2 cellular contexts compared by ENCODE assay signal in the genomic region with DNA sequence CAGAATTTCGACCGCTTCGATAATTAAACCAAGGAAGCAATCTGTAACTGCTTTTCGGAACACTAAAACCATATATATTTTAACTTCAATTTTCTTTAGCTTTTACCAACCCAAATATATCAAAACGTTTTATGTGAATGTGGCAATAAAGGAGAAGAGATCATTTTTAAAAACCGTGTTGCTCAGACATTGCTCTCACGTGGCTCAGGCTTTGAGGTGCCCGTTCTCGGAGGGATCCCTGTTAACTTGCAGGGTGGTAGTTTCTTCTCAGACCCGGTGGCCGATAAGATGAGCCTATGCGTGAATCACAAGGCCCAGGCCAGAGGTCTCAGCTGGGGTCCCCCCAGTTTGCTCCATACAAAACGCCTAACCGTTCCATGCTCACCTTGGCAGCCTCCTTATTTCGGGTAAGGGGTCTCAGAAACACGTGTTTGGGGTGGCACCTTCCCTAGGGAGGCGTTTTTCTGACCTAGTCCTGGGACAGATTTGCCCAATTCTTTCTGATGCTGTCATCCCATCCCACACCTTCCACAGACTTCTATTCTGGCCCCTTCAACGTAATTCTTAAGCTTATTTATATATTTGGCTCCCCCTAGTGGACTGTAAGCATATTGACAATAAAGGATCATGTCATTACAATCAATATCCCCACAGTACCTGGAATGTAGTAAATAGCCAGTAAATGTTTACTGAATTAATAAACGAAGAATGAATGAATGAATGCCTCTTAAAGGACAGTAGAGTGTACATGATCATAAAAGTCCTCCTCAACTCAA.
TF ChIP-seq lines count a peak whose summit lies in the region.

No MANE protein-coding gene starts in this region.

TF ChIP-seq in HCT116, 20 proteins besides CTCF, POLR2A, EP300 and RAD21:
- TF ChIP-seq ZNF274 (IDR thresholded peaks at IDR 0.05; ENCODE audit: low read depth, low read length) (no peak), EGR1 (IDR thresholded peaks at IDR 0.05; ENCODE audit: low read depth) (no peak), SIN3A (IDR thresholded peaks at IDR 0.05; ENCODE audit: low read depth) (no peak), ATF3 (IDR thresholded peaks at IDR 0.05) (no peak), CEBPB (IDR thresholded peaks at IDR 0.05; ENCODE audit: low read depth) (no peak), EZH2phosphoT487 (IDR thresholded peaks at IDR 0.05; ENCODE audit: borderline replicate concordance) (no peak)

TF ChIP-seq in H1, 55 proteins besides CTCF, POLR2A, EP300 and RAD21:
- TF ChIP-seq YY1 (IDR thresholded peaks at IDR 0.05; ENCODE audit: low read depth, low read length) (no peak), SIN3A (conservative IDR thresholded peaks at IDR 0.05 in 1 of 2, IDR thresholded peaks at IDR 0.05 in 1 of 2; ENCODE audit: low read depth in 1 of 2, low read length in 2 of 2) (0 out of 4 replicates have a peak, but pooled peaks of 1 of the 2 experiments have one; percentile 33)
TF ChIP-seq in H1: peak in this region for 1.
